1 cellular context compared by ENCODE assay signal in genomic region chr6:24494726-24495515, GRCh38.
A peak's percentile ranks its signal among the peaks of the same experiment; 100 is the strongest.
TF ChIP-seq lines count a peak whose summit lies in the region.

TSS of gene ALDH5A1 (plus strand) at chr6:24494969. CDS start at chr6:24494997, 28 bp downstream.

TF ChIP-seq in HEK293, 187 proteins besides CTCF, POLR2A, EP300 and RAD21 (continued from another document):
- TF ChIP-seq KLF10 (tag by site-specific recombination; IDR thresholded peaks at IDR 0.05) = peak; percentile 40; the same call in 1 of the 2 replicates
- TF ChIP-seq ZFHX2 (tag by site-specific recombination; conservative IDR thresholded peaks at IDR 0.05) = peak; percentile 89; the same call in 1 of the 2 replicates
- peak; percentile 76 for TF ChIP-seq GLIS2 (tag by site-specific recombination; IDR thresholded peaks at IDR 0.05)
- 0 out of 2 replicates have a peak, but pooled peaks have one; percentile 26 for TF ChIP-seq WT1 (tag by site-specific recombination; IDR thresholded peaks at IDR 0.05)
- TF ChIP-seq HOXA7 (CRISPR knock-in tag; IDR thresholded peaks at IDR 0.05; ENCODE audit: borderline replicate concordance) = no peak
- peak; percentile 66 for TF ChIP-seq ZNF792 (tag by site-specific recombination; IDR thresholded peaks at IDR 0.05)
- 0 out of 2 replicates have a peak, but pooled peaks have one; percentile 31 for TF ChIP-seq ZNF10 (tag by site-specific recombination; IDR thresholded peaks at IDR 0.05)
- peak; percentile 63; the same call in 1 of the 2 replicates for TF ChIP-seq PRDM1 (tag by site-specific recombination; IDR thresholded peaks at IDR 0.05)
- 0 out of 2 replicates have a peak, but pooled peaks have one; percentile 14 for TF ChIP-seq MZF1 (tag by site-specific recombination; IDR thresholded peaks at IDR 0.05; ENCODE audit: borderline replicate concordance)
- peak; percentile 47 for TF ChIP-seq ZEB2 (tag by site-specific recombination; IDR thresholded peaks at IDR 0.05)
- TF ChIP-seq ZNF416 (tag by site-specific recombination; IDR thresholded peaks at IDR 0.05) = no peak
- no peak for TF ChIP-seq BCL11A (tag by site-specific recombination; IDR thresholded peaks at IDR 0.05; ENCODE audit: low read depth)
- peak; percentile 57; the same call in 1 of the 2 replicates for TF ChIP-seq YY1 (tag by site-specific recombination; IDR thresholded peaks at IDR 0.05)
- TF ChIP-seq ZNF513 (tag by site-specific recombination; IDR thresholded peaks at IDR 0.05) = peak; percentile 12; the same call in 1 of the 2 replicates
- TF ChIP-seq ZBTB44 (tag by site-specific recombination; IDR thresholded peaks at IDR 0.05) = 0 out of 2 replicates have a peak, but pooled peaks have one; percentile 3
- peak; percentile 95; the same call in 1 of the 2 replicates for TF ChIP-seq ZNF768 (tag by site-specific recombination; IDR thresholded peaks at IDR 0.05)
- TF ChIP-seq ZNF529 (tag by site-specific recombination; IDR thresholded peaks at IDR 0.05; ENCODE audit: insufficient replicate concordance) = no peak
- peak; percentile 78 for TF ChIP-seq EGR2 (tag by site-specific recombination; IDR thresholded peaks at IDR 0.05; ENCODE audit: low read depth)
- TF ChIP-seq PRDM4 (tag by site-specific recombination; IDR thresholded peaks at IDR 0.05) = peak; percentile 24; the same call in 1 of the 2 replicates
- TF ChIP-seq ZNF426 (tag by site-specific recombination; IDR thresholded peaks at IDR 0.05) = no peak
- TF ChIP-seq ZNF18 (tag by site-specific recombination; IDR thresholded peaks at IDR 0.05) = no peak
- TF ChIP-seq ZBTB6 (tag by site-specific recombination; IDR thresholded peaks at IDR 0.05) = peak; percentile 61; the same call in 1 of the 2 replicates
- no peak for TF ChIP-seq ZNF707 (tag by site-specific recombination; IDR thresholded peaks at IDR 0.05)
- peak; percentile 72 for TF ChIP-seq ZBTB8A (tag by site-specific recombination; IDR thresholded peaks at IDR 0.05)
- no peak for TF ChIP-seq ZNF596 (tag by site-specific recombination; IDR thresholded peaks at IDR 0.05)
